In the genomic region with DNA sequence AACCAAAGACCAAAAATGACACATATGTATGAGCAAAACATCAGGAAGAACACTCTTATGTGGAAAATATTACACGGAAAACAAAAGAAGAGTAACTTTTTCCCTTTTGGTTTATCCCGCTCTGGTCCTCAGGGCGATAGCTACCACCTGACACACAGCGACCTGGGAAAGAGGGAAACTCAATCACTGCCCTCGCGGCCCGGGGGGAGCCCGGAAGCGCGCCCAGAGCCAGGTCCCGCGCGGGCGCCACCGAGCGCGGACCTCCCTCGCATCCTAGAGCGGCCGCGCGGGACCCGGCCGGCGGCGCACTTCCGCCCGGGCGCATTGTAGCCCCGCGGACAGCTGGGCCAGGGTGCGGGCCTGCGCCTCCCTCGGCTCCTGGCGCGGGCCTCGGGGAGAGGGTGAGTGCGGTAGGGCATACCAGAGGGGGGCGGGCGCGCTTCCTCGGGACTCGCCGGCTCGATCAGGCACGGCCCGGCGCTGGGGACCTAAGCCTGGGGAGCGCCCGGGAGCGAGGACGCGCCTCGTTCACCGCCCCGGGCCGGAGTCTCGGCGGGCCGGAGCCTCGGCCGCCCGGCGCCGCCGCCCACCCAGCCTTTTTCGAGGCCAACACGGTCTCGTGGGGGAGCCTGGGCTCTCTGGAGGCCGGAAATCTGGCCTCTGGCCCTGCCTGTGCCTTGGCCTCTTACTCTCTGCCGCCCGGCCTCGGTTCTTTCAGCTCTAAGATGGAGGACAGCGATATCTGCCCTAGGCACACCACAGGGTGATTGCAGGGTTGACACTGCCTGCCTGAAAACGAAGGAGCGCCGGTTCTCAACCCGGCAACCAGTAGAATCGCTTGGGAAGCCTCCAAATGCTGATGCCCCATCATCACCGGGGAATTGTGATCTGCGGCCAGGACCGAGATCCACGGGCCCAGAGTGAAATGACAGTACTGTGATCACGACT, we compare ENCODE assay signal across 8 cellular contexts. TPM values are rescaled to one million over a fixed set of nuclear protein-coding genes. Genes with fewer than 3 reads are reported as not detected.
DNase-seq lines count a peak whose midpoint lies in the region; ATAC-seq lines count a peak whose summit lies in the region.

A gene with protein sequence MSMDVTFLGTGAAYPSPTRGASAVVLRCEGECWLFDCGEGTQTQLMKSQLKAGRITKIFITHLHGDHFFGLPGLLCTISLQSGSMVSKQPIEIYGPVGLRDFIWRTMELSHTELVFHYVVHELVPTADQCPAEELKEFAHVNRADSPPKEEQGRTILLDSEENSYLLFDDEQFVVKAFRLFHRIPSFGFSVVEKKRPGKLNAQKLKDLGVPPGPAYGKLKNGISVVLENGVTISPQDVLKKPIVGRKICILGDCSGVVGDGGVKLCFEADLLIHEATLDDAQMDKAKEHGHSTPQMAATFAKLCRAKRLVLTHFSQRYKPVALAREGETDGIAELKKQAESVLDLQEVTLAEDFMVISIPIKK (plus strand): TSS at position 327 of the 948 bp plus-strand sequence. CDS start 6,365 bp downstream, outside the sequence.

- H3K4me1 Mint-ChIP-seq in CD4-positive, alpha-beta memory T cell, result peaks cover 18 to 29% (median 21%) of the 10 kb centered on the region in 4 donors
- H3K4me1 Mint-ChIP-seq in memory B cell, result peaks cover 15% of the 10 kb centered on the region

- H3K9me3 ChIP-seq in CD4-positive, alpha-beta memory T cell (ENCODE audit: control insufficient read depth in 1 of 2, low read length in 2 of 2), result no peaks in the 10 kb centered on the region

- H3K36me3 ChIP-seq in CD4-positive, alpha-beta memory T cell (ENCODE audit: insufficient read depth, low read length), result no peaks in the 10 kb centered on the region

- H3K4me3 ChIP-seq in CD4-positive, alpha-beta memory T cell (ENCODE audit: low read length in 2 of 2), result peak within 1 kb of the TSS; percentile 77 to 88

- peaks cover 2 to 14% (median 10%) of the 10 kb centered on the region in 8 donors for H3K9me3 Mint-ChIP-seq in CD4-positive, alpha-beta memory T cell
- peaks cover 3% of the 10 kb centered on the region for H3K9me3 Mint-ChIP-seq in memory B cell

- H3K36me3 Mint-ChIP-seq in CD4-positive, alpha-beta memory T cell, result peaks cover 0 to 13% of the 10 kb centered on the region in 2 donors
- H3K36me3 Mint-ChIP-seq in memory B cell, result peaks cover 7% of the 10 kb centered on the region

- peak within 1 kb of the TSS; percentile 95 to 99 (median 96) for H3K4me3 Mint-ChIP-seq in CD4-positive, alpha-beta memory T cell
- H3K4me3 Mint-ChIP-seq in memory B cell, result peak within 1 kb of the TSS; percentile 89

- peak within 1 kb of the TSS; percentile 81 for H3K27ac ChIP-seq in CD4-positive, alpha-beta memory T cell (ENCODE audit: low read depth, low read length)

- H3K27me3 Mint-ChIP-seq in CD4-positive, alpha-beta memory T cell, result peaks cover 0 to 3% of the 10 kb centered on the region in 2 donors
- no peaks in the 10 kb centered on the region for H3K27me3 Mint-ChIP-seq in memory B cell

- POLR2A ChIA-PET in CD4-positive, alpha-beta memory T cell (lab: Charles Lee; ENCODE audit: partially characterized antibody), result interaction anchor here (0.6 to 3.5 kb wide), 18 partner anchors 10 to 229 kb away, joined by 3 to 95 read pairs (median 4); a partner anchor contains a TSS

- H3K27me3 ChIP-seq in CD4-positive, alpha-beta memory T cell (ENCODE audit: insufficient read depth, low read length), result no peaks in the 10 kb centered on the region

- DNase-seq in CD4-positive, alpha-beta memory T cell, result peak; percentile 67 to 76 (median 68)
- DNase-seq in NCI-H82 (lab: John Stamatoyannopoulos, UW), result peak; percentile 88
- peak; percentile 86 for DNase-seq in activated CD8-positive, alpha-beta memory T cell treated with anti-CD3 and anti-CD28 coated beads for 24 hours
- DNase-seq in effector CD8-positive, alpha-beta T cell (lab: John Stamatoyannopoulos, UW), result peak; percentile 25
- DNase-seq in memory B cell (ENCODE audit: low spot score in 2 of 2), result peak; percentile 66 to 79
- DNase-seq in stimulated activated CD8-positive, alpha-beta memory T cell treated with anti-CD3 and anti-CD28 coated beads, Interleukin-12 subunit alpha, Interleukin-12 subunit beta, amount 100 ng/mL, for 24 hours (ENCODE audit: extremely low read depth), result peak; percentile 40

- CTCF ChIA-PET in CD4-positive, alpha-beta memory T cell (lab: Charles Lee; ENCODE audit: partially characterized antibody), result interaction anchor here (0.9 to 2.6 kb wide), 5 partner anchors 13 to 83 kb away, joined by 3 to 10 read pairs (median 4); a partner anchor contains a TSS

- peaks cover 25% of the 10 kb centered on the region for H3K4me1 ChIP-seq in CD4-positive, alpha-beta memory T cell (ENCODE audit: insufficient read depth, low read length)

- H3K27ac Mint-ChIP-seq in CD4-positive, alpha-beta memory T cell, result peak within 1 kb of the TSS; percentile 90 to 98 (median 96)
- peak within 1 kb of the TSS; percentile 72 for H3K27ac Mint-ChIP-seq in memory B cell

- intact Hi-C loops in CD4-positive, alpha-beta memory T cell (cut with micrococcal nuclease), result loop anchor here (1.0 to 5.0 kb wide), 5 partner anchors 62 to 230 kb away; a partner anchor contains a TSS

- ATAC-seq in GM19372 (IDR thresholded peaks at IDR 0.05; ENCODE audit: low read depth, unreplicated experiment) (peak; percentile 91), HG03521 (IDR thresholded peaks at IDR 0.05; ENCODE audit: unreplicated experiment) (peak; percentile 96), memory B cell (ENCODE audit: low read depth) (peak; percentile 88)

RNA-seq across cellular contexts. Expression of the gene that starts here (rescaled TPM):
- 10 to 100 TPM; 11.6 to 11.7 TPM for total RNA-seq in CD4-positive, alpha-beta memory T cell
- polyA plus RNA-seq in CD4-positive, alpha-beta memory T cell, result 10 to 100 TPM; 15.3 to 18.5 TPM

Comparison
In these comparisons a context has a peak if more than half of its experiments do, and no peak if none do; other contexts are left out.
1. Peak in every context shown above with its lines: DNase-seq, ATAC-seq, H3K4me3 ChIP-seq and H3K27ac ChIP-seq.
2. DNase-seq: peak in every context shown above with its lines; median percentile 88 in NCI-H82; 86 in activated CD8-positive, alpha-beta memory T cell treated with anti-CD3 and anti-CD28 coated beads for 24 hours; 72 in memory B cell; 68 in CD4-positive, alpha-beta memory T cell; 40 in stimulated activated CD8-positive, alpha-beta memory T cell treated with anti-CD3 and anti-CD28 coated beads, Interleukin-12 subunit alpha, Interleukin-12 subunit beta, amount 100 ng/mL, for 24 hours; 25 in effector CD8-positive, alpha-beta T cell.